25 cellular contexts compared by ENCODE assay signal in the genomic region with DNA sequence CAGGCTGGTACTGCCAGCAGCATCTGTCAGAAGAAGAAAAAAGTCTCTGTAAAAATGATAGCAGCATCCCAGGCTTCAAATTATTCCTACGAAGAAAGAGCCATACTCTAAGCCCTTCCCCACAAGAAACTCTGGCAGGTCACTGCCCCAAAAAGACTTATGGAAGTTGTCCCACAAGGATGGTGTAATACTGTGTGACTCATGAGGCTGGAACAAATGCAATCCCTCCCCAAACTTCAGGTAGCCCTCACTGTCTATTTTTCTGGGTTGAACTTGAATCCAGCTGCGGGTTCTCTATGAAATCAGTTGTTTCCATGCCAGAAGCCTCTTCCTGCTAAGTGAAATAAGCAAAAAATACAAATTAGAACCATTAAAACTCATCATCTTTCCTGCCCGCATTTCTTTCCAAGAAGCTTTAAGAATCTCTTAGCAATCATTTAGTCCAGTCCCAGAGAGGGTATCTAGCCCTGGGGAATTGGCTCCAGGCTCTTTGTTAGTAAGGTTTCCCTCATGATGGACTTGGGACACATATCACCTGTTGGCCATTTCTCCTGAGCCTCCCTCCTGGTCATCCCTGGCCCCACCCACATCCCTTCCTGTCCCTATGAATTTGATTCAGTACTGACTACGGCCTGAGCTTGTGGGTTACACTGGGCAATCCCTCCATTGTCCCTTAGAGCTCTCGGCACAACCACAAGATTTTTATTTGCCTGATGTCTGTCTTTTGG. TPM values are rescaled to one million over a fixed set of nuclear protein-coding genes. Genes with fewer than 3 reads are reported as not detected.
A peak's percentile ranks its signal among the peaks of the same experiment; 100 is the strongest.
DNase-seq lines count a peak whose midpoint lies in the region; ATAC-seq and TF ChIP-seq lines count a peak whose summit lies in the region.
"Had no signal": no experiment of that assay in that cellular context is flagged by ENCODE, and none has a peak within 500 bp of the region (broad histone marks: within the 10 kb centered on the region; RNA-seq: fewer than 3 reads in every experiment).

No MANE protein-coding gene starts in this region.

- H3K27ac ChIP-seq in gastrocnemius medialis, result peak overlapping the region in 1 of 4 donors; percentile 2
- H3K27ac ChIP-seq: heart right ventricle had no signal

- no peak for TF ChIP-seq POLR2A in gastrocnemius medialis (IDR thresholded peaks at IDR 0.05)

- no peak for TF ChIP-seq CTCF in fibroblast of mammary gland (conservative IDR thresholded peaks at IDR 0.05; ENCODE audit: control insufficient read depth, insufficient read depth, low read depth, low read length)
- TF ChIP-seq CTCF in gastrocnemius medialis (IDR thresholded peaks at IDR 0.05 in 4 of 5, conservative IDR thresholded peaks at IDR 0.05 in 1 of 5), result no peak

- H3K4me1 ChIP-seq in gastrocnemius medialis, result peaks cover 0 to 6% of the 10 kb centered on the region in 2 donors

- H3K4me3 ChIP-seq in MG63, result no peak overlapping the region
- H3K4me3 ChIP-seq in fibroblast of mammary gland (ENCODE audit: control insufficient read depth, low read depth, low read length), result no peak overlapping the region
- H3K4me3 ChIP-seq in gastrocnemius medialis, result no peak overlapping the region
- H3K4me3 ChIP-seq: heart right ventricle, lung, mucosa of descending colon, upper lobe of left lung had no signal

- DNase-seq in MG63 (peak; percentile 19), amniotic epithelial cell (ENCODE audit: low read depth) (peak; percentile 32), fibroblast of mammary gland (ENCODE audit: low read depth) (peak; percentile 55), gastrocnemius medialis (peak in 1 of 2 donors; percentile 46), GM19240 (ENCODE audit: insufficient read length, low spot score) (no peak), EL (no peak)
- DNase-seq: activated CD4-positive, alpha-beta T cell treated with anti-CD3 and anti-CD28 coated beads, Interleukin-2, amount 10 ng/mL, durations not matched to agents 7 days and 5 days; activated CD8-positive, alpha-beta memory T cell treated with anti-CD3 and anti-CD28 coated beads, Interleukin-2, amount 10 ng/mL, durations not matched to agents 7 days and 5 days; activated naive CD4-positive, alpha-beta T cell treated with anti-CD3 and anti-CD28 coated beads, Interleukin-2, amount 50 U/mL, for 16 hours; activated T-cell treated with anti-CD3 and anti-CD28 coated beads, Interleukin-2, amount 50 U/mL, for 72 hours; Calu3; DMS79 treated with DMSO at 0.1 percent for 48 hours; heart right ventricle; mucosa of descending colon; MV-4-11; NCI-H1694; NCI-H2171; NCI-H524; NK-92 treated with Interleukin-12 subunit alpha and Interleukin-12 subunit beta, amount 100 ng/mL, for 24 hours; stimulated activated CD4-positive, alpha-beta T cell treated with anti-CD3 and anti-CD28 coated beads, Interleukin-2, amount 100 ng/mL, for 24 hours; T1000; upper lobe of left lung had no signal

- ATAC-seq in gastrocnemius medialis, result peak; percentile 83 to 97
- no peak for ATAC-seq in GM18858 (IDR thresholded peaks at IDR 0.05; ENCODE audit: unreplicated experiment)
- ATAC-seq: activated CD8-positive, alpha-beta memory T cell treated with anti-CD3 and anti-CD28 coated beads, Interleukin-2, amount 10 ng/mL, durations not matched to agents 7 days and 5 days; activated T-cell treated with anti-CD3 and anti-CD28 coated beads, Interleukin-2, amount 50 U/mL, for 72 hours; mucosa of descending colon; Panc1 had no signal

- H3K36me3 ChIP-seq in MG63 (no peaks in the 10 kb centered on the region), gastrocnemius medialis (no peaks in the 10 kb centered on the region)
- H3K36me3 ChIP-seq: heart right ventricle, upper lobe of left lung had no signal

- no peaks in the 10 kb centered on the region for H3K27me3 ChIP-seq in MG63
- H3K27me3 ChIP-seq in gastrocnemius medialis, result no peaks in the 10 kb centered on the region
- H3K27me3 ChIP-seq: heart right ventricle, upper lobe of left lung had no signal

- intact Hi-C loops in gastrocnemius medialis (cut with DNase I; ENCODE audit: low total_unique reads), result no loop called here

- in situ Hi-C loops in gastrocnemius medialis (cut with MboI; ENCODE audit: low sequenced_read_pairs in 4 of 4), result no loop called here

- H3K9me3 ChIP-seq in MG63, result no peaks in the 10 kb centered on the region
- no peaks in the 10 kb centered on the region for H3K9me3 ChIP-seq in gastrocnemius medialis
- H3K9me3 ChIP-seq: heart right ventricle, mucosa of descending colon, upper lobe of left lung had no signal

RNA-seq across cellular contexts. Expression of a gene that starts 51.7 kb away (rescaled TPM):
- total RNA-seq in MG63 (2014; rRNA removed; shearing (Covaris generic); ENCODE audit: low replicate concordance), result 3.0 and 5.5 TPM in 2 replicates
- 10 to 100 TPM in 3 of 4 donors, 1 to 10 TPM in 1; 7.6 to 22.5 (median 11.6) TPM for total RNA-seq in gastrocnemius medialis

Comparison
In these comparisons a context has a peak if more than half of its experiments do, and no peak if none do; other contexts are left out.
1. DNase-seq: peak in MG63 (single experiment), amniotic epithelial cell (single experiment) and fibroblast of mammary gland (single experiment); none in GM19240 (single experiment) and EL (single experiment).